ENCODE assay signal across 1 cellular context in genomic region chr14:68459480-68460136, GRCh38.
TF ChIP-seq lines count a peak whose summit lies in the region.

No MANE protein-coding gene starts in this region.

TF ChIP-seq in A549, 52 proteins besides CTCF, POLR2A, EP300 and RAD21 (continued from another document):
- no peak for TF ChIP-seq PBX3 (IDR thresholded peaks at IDR 0.05)
- no peak for TF ChIP-seq RARB (CRISPR knock-in tag; IDR thresholded peaks at IDR 0.05)
- TF ChIP-seq NPAS2 (CRISPR knock-in tag; IDR thresholded peaks at IDR 0.05; ENCODE audit: borderline replicate concordance) = no peak; the same call in 1 of the 2 replicates
- no peak for TF ChIP-seq GATA3 (IDR thresholded peaks at IDR 0.05; ENCODE audit: borderline replicate concordance)
- TF ChIP-seq EHF (CRISPR knock-in tag; IDR thresholded peaks at IDR 0.05) = peak; percentile 70; the same call in 1 of the 2 replicates
- no peak for TF ChIP-seq HEYL (CRISPR knock-in tag; IDR thresholded peaks at IDR 0.05)
- no peak for TF ChIP-seq EHMT2 (IDR thresholded peaks at IDR 0.05; ENCODE audit: low read depth)
- TF ChIP-seq ZSCAN20 (CRISPR knock-in tag; IDR thresholded peaks at IDR 0.05) = 0 out of 2 replicates have a peak, but pooled peaks have one; percentile 31
- TF ChIP-seq ZFP36 (IDR thresholded peaks at IDR 0.05; ENCODE audit: borderline replicate concordance, partially characterized antibody) = no peak
- no peak for TF ChIP-seq CBX8 (IDR thresholded peaks at IDR 0.05)
- no peak for TF ChIP-seq HMGXB4 (CRISPR knock-in tag; IDR thresholded peaks at IDR 0.05; ENCODE audit: borderline replicate concordance)
- no peak for TF ChIP-seq KDM1A (IDR thresholded peaks at IDR 0.05; ENCODE audit: low read depth)
- TF ChIP-seq JUNB (IDR thresholded peaks at IDR 0.05) = no peak
- no peak for TF ChIP-seq E2F6 (IDR thresholded peaks at IDR 0.05; ENCODE audit: borderline replicate concordance, low read depth)
TF ChIP-seq in A549: peak in this region for 5.
